1 cellular context compared by ENCODE assay signal in the genomic region with DNA sequence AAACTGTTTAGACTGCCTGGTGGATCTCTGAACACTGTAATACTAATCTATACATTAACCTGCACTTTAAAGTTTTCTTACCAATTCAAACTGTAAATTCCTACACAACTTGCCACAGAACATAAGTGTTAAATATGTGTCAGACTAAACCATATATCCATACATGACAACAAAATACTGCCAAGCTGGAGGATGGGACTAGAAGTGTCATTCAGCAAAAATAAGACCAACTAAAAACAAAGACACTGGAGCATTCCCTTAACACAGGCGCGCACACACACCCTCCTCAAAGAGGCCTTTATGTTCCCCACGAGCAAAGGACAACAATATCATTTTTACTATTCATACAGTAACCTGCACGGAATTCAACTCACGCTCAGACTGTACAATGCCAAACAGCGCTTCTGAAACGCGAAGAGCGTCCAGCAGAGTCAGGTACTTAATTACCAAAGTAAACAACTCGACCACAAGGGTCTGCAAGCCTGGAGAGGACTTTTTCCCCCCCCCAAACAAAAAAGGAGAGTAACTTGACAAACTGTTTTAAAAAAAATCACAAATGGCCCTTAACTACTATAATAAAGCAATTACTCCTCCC.
TF ChIP-seq lines count a peak whose summit lies in the region.

No MANE protein-coding gene starts in this region.

TF ChIP-seq in GM12878, 131 proteins besides CTCF, POLR2A, EP300 and RAD21 (continued from another document):
- TF ChIP-seq, protein P1, sequence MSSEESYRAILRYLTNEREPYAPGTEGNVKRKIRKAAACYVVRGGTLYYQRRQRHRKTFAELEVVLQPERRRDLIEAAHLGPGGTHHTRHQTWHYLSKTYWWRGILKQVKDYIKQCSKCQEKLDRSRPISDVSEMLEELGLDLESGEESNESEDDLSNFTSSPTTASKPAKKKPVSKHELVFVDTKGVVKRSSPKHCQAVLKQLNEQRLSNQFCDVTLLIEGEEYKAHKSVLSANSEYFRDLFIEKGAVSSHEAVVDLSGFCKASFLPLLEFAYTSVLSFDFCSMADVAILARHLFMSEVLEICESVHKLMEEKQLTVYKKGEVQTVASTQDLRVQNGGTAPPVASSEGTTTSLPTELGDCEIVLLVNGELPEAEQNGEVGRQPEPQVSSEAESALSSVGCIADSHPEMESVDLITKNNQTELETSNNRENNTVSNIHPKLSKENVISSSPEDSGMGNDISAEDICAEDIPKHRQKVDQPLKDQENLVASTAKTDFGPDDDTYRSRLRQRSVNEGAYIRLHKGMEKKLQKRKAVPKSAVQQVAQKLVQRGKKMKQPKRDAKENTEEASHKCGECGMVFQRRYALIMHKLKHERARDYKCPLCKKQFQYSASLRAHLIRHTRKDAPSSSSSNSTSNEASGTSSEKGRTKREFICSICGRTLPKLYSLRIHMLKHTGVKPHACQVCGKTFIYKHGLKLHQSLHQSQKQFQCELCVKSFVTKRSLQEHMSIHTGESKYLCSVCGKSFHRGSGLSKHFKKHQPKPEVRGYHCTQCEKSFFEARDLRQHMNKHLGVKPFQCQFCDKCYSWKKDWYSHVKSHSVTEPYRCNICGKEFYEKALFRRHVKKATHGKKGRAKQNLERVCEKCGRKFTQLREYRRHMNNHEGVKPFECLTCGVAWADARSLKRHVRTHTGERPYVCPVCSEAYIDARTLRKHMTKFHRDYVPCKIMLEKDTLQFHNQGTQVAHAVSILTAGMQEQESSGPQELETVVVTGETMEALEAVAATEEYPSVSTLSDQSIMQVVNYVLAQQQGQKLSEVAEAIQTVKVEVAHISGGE (CRISPR knock-in tag; IDR thresholded peaks at IDR 0.05), result no peak
- no peak for TF ChIP-seq YBX1 (IDR thresholded peaks at IDR 0.05)
- TF ChIP-seq, protein P2, sequence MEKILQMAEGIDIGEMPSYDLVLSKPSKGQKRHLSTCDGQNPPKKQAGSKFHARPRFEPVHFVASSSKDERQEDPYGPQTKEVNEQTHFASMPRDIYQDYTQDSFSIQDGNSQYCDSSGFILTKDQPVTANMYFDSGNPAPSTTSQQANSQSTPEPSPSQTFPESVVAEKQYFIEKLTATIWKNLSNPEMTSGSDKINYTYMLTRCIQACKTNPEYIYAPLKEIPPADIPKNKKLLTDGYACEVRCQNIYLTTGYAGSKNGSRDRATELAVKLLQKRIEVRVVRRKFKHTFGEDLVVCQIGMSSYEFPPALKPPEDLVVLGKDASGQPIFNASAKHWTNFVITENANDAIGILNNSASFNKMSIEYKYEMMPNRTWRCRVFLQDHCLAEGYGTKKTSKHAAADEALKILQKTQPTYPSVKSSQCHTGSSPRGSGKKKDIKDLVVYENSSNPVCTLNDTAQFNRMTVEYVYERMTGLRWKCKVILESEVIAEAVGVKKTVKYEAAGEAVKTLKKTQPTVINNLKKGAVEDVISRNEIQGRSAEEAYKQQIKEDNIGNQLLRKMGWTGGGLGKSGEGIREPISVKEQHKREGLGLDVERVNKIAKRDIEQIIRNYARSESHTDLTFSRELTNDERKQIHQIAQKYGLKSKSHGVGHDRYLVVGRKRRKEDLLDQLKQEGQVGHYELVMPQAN (conservative IDR thresholded peaks at IDR 0.05), result no peak
- no peak for TF ChIP-seq ZNF217 (IDR thresholded peaks at IDR 0.05)
- no peak for TF ChIP-seq RUNX3 (IDR thresholded peaks at IDR 0.05; ENCODE audit: low read length)
- TF ChIP-seq, protein P3, sequence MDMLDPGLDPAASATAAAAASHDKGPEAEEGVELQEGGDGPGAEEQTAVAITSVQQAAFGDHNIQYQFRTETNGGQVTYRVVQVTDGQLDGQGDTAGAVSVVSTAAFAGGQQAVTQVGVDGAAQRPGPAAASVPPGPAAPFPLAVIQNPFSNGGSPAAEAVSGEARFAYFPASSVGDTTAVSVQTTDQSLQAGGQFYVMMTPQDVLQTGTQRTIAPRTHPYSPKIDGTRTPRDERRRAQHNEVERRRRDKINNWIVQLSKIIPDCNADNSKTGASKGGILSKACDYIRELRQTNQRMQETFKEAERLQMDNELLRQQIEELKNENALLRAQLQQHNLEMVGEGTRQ (IDR thresholded peaks at IDR 0.05; ENCODE audit: borderline replicate concordance, low read depth, low read length), result no peak
- TF ChIP-seq POLR2AphosphoS2 (IDR thresholded peaks at IDR 0.05; ENCODE audit: low read depth, low read length), result no peak
- TF ChIP-seq, protein P4, sequence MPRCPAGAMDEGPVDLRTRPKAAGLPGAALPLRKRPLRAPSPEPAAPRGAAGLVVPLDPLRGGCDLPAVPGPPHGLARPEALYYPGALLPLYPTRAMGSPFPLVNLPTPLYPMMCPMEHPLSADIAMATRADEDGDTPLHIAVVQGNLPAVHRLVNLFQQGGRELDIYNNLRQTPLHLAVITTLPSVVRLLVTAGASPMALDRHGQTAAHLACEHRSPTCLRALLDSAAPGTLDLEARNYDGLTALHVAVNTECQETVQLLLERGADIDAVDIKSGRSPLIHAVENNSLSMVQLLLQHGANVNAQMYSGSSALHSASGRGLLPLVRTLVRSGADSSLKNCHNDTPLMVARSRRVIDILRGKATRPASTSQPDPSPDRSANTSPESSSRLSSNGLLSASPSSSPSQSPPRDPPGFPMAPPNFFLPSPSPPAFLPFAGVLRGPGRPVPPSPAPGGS (IDR thresholded peaks at IDR 0.05; ENCODE audit: borderline replicate concordance, insufficient read depth, low read depth, low read length, poor library complexity, severe bottlenecking), result no peak
- TF ChIP-seq NFIC (IDR thresholded peaks at IDR 0.05; ENCODE audit: low read depth, low read length), result no peak
- TF ChIP-seq HDGF (IDR thresholded peaks at IDR 0.05), result no peak
- TF ChIP-seq, protein P5, sequence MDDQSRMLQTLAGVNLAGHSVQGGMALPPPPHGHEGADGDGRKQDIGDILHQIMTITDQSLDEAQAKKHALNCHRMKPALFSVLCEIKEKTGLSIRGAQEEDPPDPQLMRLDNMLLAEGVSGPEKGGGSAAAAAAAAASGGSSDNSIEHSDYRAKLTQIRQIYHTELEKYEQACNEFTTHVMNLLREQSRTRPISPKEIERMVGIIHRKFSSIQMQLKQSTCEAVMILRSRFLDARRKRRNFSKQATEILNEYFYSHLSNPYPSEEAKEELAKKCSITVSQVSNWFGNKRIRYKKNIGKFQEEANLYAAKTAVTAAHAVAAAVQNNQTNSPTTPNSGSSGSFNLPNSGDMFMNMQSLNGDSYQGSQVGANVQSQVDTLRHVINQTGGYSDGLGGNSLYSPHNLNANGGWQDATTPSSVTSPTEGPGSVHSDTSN (IDR thresholded peaks at IDR 0.05; ENCODE audit: insufficient replicate concordance, low read depth, low read length), result no peak
- no peak for TF ChIP-seq CBX3 (IDR thresholded peaks at IDR 0.05; ENCODE audit: borderline replicate concordance, low read depth)
- no peak for TF ChIP-seq NRF1 (conservative IDR thresholded peaks at IDR 0.05; ENCODE audit: low read depth, low read length)
- no peak for TF ChIP-seq PML (IDR thresholded peaks at IDR 0.05; ENCODE audit: low read length)
- TF ChIP-seq, protein P6, sequence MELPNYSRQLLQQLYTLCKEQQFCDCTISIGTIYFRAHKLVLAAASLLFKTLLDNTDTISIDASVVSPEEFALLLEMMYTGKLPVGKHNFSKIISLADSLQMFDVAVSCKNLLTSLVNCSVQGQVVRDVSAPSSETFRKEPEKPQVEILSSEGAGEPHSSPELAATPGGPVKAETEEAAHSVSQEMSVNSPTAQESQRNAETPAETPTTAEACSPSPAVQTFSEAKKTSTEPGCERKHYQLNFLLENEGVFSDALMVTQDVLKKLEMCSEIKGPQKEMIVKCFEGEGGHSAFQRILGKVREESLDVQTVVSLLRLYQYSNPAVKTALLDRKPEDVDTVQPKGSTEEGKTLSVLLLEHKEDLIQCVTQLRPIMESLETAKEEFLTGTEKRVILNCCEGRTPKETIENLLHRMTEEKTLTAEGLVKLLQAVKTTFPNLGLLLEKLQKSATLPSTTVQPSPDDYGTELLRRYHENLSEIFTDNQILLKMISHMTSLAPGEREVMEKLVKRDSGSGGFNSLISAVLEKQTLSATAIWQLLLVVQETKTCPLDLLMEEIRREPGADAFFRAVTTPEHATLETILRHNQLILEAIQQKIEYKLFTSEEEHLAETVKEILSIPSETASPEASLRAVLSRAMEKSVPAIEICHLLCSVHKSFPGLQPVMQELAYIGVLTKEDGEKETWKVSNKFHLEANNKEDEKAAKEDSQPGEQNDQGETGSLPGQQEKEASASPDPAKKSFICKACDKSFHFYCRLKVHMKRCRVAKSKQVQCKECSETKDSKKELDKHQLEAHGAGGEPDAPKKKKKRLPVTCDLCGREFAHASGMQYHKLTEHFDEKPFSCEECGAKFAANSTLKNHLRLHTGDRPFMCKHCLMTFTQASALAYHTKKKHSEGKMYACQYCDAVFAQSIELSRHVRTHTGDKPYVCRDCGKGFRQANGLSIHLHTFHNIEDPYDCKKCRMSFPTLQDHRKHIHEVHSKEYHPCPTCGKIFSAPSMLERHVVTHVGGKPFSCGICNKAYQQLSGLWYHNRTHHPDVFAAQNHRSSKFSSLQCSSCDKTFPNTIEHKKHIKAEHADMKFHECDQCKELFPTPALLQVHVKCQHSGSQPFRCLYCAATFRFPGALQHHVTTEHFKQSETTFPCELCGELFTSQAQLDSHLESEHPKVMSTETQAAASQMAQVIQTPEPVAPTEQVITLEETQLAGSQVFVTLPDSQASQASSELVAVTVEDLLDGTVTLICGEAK (IDR thresholded peaks at IDR 0.05; ENCODE audit: borderline replicate concordance), result no peak
